ENCODE assay signal across 17 cellular contexts in the genomic region with DNA sequence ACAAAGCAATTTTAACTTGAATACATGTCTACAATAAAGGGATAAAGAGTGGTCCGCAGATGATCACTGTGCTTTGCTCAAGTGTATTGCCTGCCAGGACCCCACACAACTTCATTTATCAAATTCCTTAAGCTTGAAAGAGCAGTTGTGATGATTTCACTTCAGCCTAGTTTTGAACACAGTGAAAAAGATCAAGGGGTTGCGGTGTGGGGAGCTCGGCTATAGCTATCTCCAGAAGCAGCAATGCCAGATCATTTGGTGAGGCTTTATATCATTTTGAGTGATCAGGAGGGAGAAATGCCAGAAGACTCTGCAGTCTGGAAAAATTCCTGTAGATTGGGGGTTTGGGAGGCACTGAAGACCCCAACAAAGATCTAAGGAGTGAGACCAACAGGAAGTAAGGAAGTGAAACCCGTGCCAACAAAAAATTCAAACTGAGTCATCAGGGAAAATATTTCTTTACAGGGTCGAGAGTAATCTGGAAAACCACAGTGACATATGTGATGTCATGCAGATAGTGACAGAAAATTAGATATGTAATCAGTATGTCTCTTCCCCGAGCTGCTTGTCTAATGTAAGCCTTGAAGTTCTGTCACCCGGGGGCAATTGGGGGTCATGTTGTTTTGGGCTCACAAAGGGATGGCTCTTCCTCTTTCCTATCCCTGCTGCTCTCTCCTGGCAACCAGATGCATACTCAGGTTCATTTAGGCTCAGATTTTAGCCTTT.
DNase-seq lines count a peak whose midpoint lies in the region; ATAC-seq and TF ChIP-seq lines count a peak whose summit lies in the region.
"Had no signal": no experiment of that assay in that cellular context is flagged by ENCODE, and none has a peak within 500 bp of the region (broad histone marks: within the 10 kb centered on the region; RNA-seq: fewer than 3 reads in every experiment).

No MANE protein-coding gene starts in this region.

- H3K4me3 Mint-ChIP-seq in activated naive CD4-positive, alpha-beta T cell treated with anti-CD3 and anti-CD28 coated beads, Interleukin-2, amount 10 ng/mL, durations not matched to agents 7 days and 5 days = no peak overlapping the region
- H3K4me3 Mint-ChIP-seq: CD4-positive, CD25-positive, alpha-beta regulatory T cell had no signal

- no peak for TF ChIP-seq POLR2A in body of pancreas (IDR thresholded peaks at IDR 0.05)

- H3K27me3 Mint-ChIP-seq in activated naive CD4-positive, alpha-beta T cell treated with anti-CD3 and anti-CD28 coated beads, Interleukin-2, amount 10 ng/mL, durations not matched to agents 7 days and 5 days = no peaks in the 10 kb centered on the region
- H3K27me3 Mint-ChIP-seq: CD4-positive, CD25-positive, alpha-beta regulatory T cell had no signal

- peaks cover 9% of the 10 kb centered on the region for H3K4me1 ChIP-seq in body of pancreas

- DNase-seq in HS-5 (ENCODE audit: low read depth) (peak; percentile 54), fibroblast of pulmonary artery (ENCODE audit: low read depth) (peak; percentile 33), retina (peak; percentile 40), body of pancreas (no peak), COR-L47 (lab: John Stamatoyannopoulos, UW) (no peak), NCI-H1694 (lab: John Stamatoyannopoulos, UW) (no peak)
- DNase-seq in activated naive CD4-positive, alpha-beta T cell treated with anti-CD3 and anti-CD28 coated beads, Interleukin-2, amount 10 ng/mL, durations not matched to agents 7 days and 5 days = no peak
- DNase-seq: activated naive CD4-positive, alpha-beta T cell; CD4-positive, CD25-positive, alpha-beta regulatory T cell; central memory CD4-positive, alpha-beta T cell; NCI-H187 treated with DMSO at 0.1 percent for 48 hours; NCI-H82; SIG-M5; stimulated activated CD4-positive, alpha-beta T cell treated with anti-CD3 and anti-CD28 coated beads, Interleukin-12 subunit alpha, Interleukin-12 subunit beta, amount 100 ng/mL, for 4 hours had no signal

- TF ChIP-seq CTCF in fibroblast of pulmonary artery (IDR thresholded peaks at IDR 0.05; ENCODE audit: low read length, missing control alignments) (no peak), body of pancreas (IDR thresholded peaks at IDR 0.05) (no peak)

- WGBS in body of pancreas, 2 donors = 54% methylated on average over 7 of the region's 7 CpGs

- CTCF ChIA-PET in activated naive CD4-positive, alpha-beta T cell treated with anti-CD3 and anti-CD28 coated beads, Interleukin-2, amount 10 ng/mL, durations not matched to agents 7 days and 5 days (lab: Charles Lee) = no interaction called here

- H3K36me3 Mint-ChIP-seq in activated naive CD4-positive, alpha-beta T cell treated with anti-CD3 and anti-CD28 coated beads, Interleukin-2, amount 10 ng/mL, durations not matched to agents 7 days and 5 days = no peaks in the 10 kb centered on the region
- H3K36me3 Mint-ChIP-seq: CD4-positive, CD25-positive, alpha-beta regulatory T cell had no signal

- H3K36me3 ChIP-seq in body of pancreas (replicated peaks in 1 of 2; ENCODE audit: insufficient read depth in 1 of 2, low read depth in 2 of 2) = no peaks in the 10 kb centered on the region
- H3K36me3 ChIP-seq: ovary had no signal

- H3K27me3 ChIP-seq in body of pancreas = no peaks in the 10 kb centered on the region
- H3K27me3 ChIP-seq: ovary had no signal

- no peak overlapping the region for H3K4me3 ChIP-seq in fibroblast of pulmonary artery (replicated peaks; ENCODE audit: low read depth, low read length)
- H3K4me3 ChIP-seq in body of pancreas = no peak overlapping the region
- H3K4me3 ChIP-seq: ovary had no signal

- H3K9me3 Mint-ChIP-seq in activated naive CD4-positive, alpha-beta T cell treated with anti-CD3 and anti-CD28 coated beads, Interleukin-2, amount 10 ng/mL, durations not matched to agents 7 days and 5 days = no peaks in the 10 kb centered on the region

- intact Hi-C loops in body of pancreas (cut with DNase I) = no loop called here

- no peak overlapping the region for H3K27ac Mint-ChIP-seq in activated naive CD4-positive, alpha-beta T cell treated with anti-CD3 and anti-CD28 coated beads, Interleukin-2, amount 10 ng/mL, durations not matched to agents 7 days and 5 days
- H3K27ac Mint-ChIP-seq: CD4-positive, CD25-positive, alpha-beta regulatory T cell had no signal

- H3K9me3 ChIP-seq in body of pancreas = no peaks in the 10 kb centered on the region
- H3K9me3 ChIP-seq: ovary had no signal

- no peaks in the 10 kb centered on the region for H3K4me1 Mint-ChIP-seq in activated naive CD4-positive, alpha-beta T cell treated with anti-CD3 and anti-CD28 coated beads, Interleukin-2, amount 10 ng/mL, durations not matched to agents 7 days and 5 days
- H3K4me1 Mint-ChIP-seq: CD4-positive, CD25-positive, alpha-beta regulatory T cell had no signal

- ATAC-seq in SK-N-SH treated with all-trans-retinoic acid at 6 μM for 48 hours (peak; percentile 73), body of pancreas (no peak)

- no peak overlapping the region for H3K27ac ChIP-seq in body of pancreas
- H3K27ac ChIP-seq: KMS-11, ovary had no signal

TF ChIP-seq in SK-N-SH treated with all-trans-retinoic acid at 6 μM for 48 hours, 23 proteins besides CTCF, POLR2A, EP300 and RAD21:
- TF ChIP-seq PPARA (CRISPR knock-in tag; IDR thresholded peaks at IDR 0.05; ENCODE audit: borderline replicate concordance) = no peak
- peak; percentile 58; the same call in 1 of the 2 replicates for TF ChIP-seq TOX (CRISPR knock-in tag; IDR thresholded peaks at IDR 0.05; ENCODE audit: borderline replicate concordance)
- TF ChIP-seq ZNF70 (CRISPR knock-in tag; IDR thresholded peaks at IDR 0.05) = no peak

Comparison
In these comparisons a context has a peak if more than half of its experiments do, and no peak if none do; other contexts are left out.
1. DNase-seq: peak in HS-5 (single experiment), fibroblast of pulmonary artery (single experiment) and retina (single experiment); none in body of pancreas (0 of 4), COR-L47 (single experiment), activated naive CD4-positive, alpha-beta T cell treated with anti-CD3 and anti-CD28 coated beads, Interleukin-2, amount 10 ng/mL, durations not matched to agents 7 days and 5 days (single experiment) and NCI-H1694 (single experiment).